In genomic region chr2:9984217-9984739, GRCh38 we compare ENCODE assay signal across 8 cellular contexts. TPM values are rescaled to one million over a fixed set of nuclear protein-coding genes. Genes with fewer than 3 reads are reported as not detected.
DNase-seq lines count a peak whose midpoint lies in the region; ATAC-seq and TF ChIP-seq lines count a peak whose summit lies in the region.

No MANE protein-coding gene starts in this region.

- no peak for TF ChIP-seq EP300 in tibial nerve (IDR thresholded peaks at IDR 0.05)

- 27% methylated on average over 7 of the region's 7 CpGs for WGBS in right lobe of liver (ENCODE audit: insufficient coverage, low coverage, low lambda C conversion rate, missing lambda C conversion rate)
- 25 to 28% methylated on average over 7 of the region's 7 CpGs for WGBS in tibial nerve, 2 donors

- H3K4me3 ChIP-seq in Panc1 (ENCODE audit: low read depth in 2 of 2, low read length in 2 of 2) (no peak overlapping the region), right lobe of liver (no peak overlapping the region), tibial nerve (no peak overlapping the region)

- H3K36me3 ChIP-seq in Panc1 (ENCODE audit: control insufficient read depth, insufficient read depth, low read length): no peaks in the 10 kb centered on the region
- H3K36me3 ChIP-seq in right lobe of liver: peaks cover 0 to 11% (median 2%) of the 10 kb centered on the region in 4 donors
- H3K36me3 ChIP-seq in tibial nerve: no peaks in the 10 kb centered on the region

- TF ChIP-seq CTCF in HFFc6 (IDR thresholded peaks at IDR 0.05): peak; percentile 93
- TF ChIP-seq CTCF in Panc1 (IDR thresholded peaks at IDR 0.05): peak; percentile 87
- TF ChIP-seq CTCF in right lobe of liver (IDR thresholded peaks at IDR 0.05): peak; percentile 75 to 85 (median 79)
- peak; percentile 71 to 88 (median 78) for TF ChIP-seq CTCF in tibial nerve (IDR thresholded peaks at IDR 0.05)

- in situ Hi-C loops in Panc1 (cut with HindIII; ENCODE audit: low pct_unique_long_range_greater_than_20kb, low sequenced_read_pairs): no loop called here

- H3K27me3 ChIP-seq in Panc1 (ENCODE audit: control insufficient read depth, insufficient read depth, low read length) (no peaks in the 10 kb centered on the region), right lobe of liver (no peaks in the 10 kb centered on the region), tibial nerve (no peaks in the 10 kb centered on the region)

- peaks cover 73% of the 10 kb centered on the region for H3K4me1 Mint-ChIP-seq in HFFc6 (ENCODE audit: low read depth)
- H3K4me1 Mint-ChIP-seq in dendritic cell treated with granulocyte-macrophage colony-stimulating factor and Interleukin-4, amounts not matched to agents 40 ng/mL and 50 ng/mL, for 4 days (ENCODE audit: low read depth): peaks cover 29% of the 10 kb centered on the region

- H3K27ac Mint-ChIP-seq in HFFc6: peak overlapping the region; percentile 89
- peak overlapping the region; percentile 55 for H3K27ac Mint-ChIP-seq in dendritic cell treated with granulocyte-macrophage colony-stimulating factor and Interleukin-4, amounts not matched to agents 40 ng/mL and 50 ng/mL, for 4 days

- POLR2A ChIA-PET in Panc1 (lab: Charles Lee): interaction anchor here (0.7 kb wide), 1 partner anchor 27 kb away, joined by 3 read pairs; no protein-coding TSS in a partner anchor

- peak; percentile 3 for DNase-seq in DMS79 treated with DMSO at 0.1 percent for 48 hours (lab: John Stamatoyannopoulos, UW)
- no peak for DNase-seq in DMS79 (lab: John Stamatoyannopoulos, UW)
- peak; percentile 45 for DNase-seq in HFFc6
- DNase-seq in Panc1 (ENCODE audit: low read depth, low spot score): peak; percentile 20
- DNase-seq in right lobe of liver: no peak
- DNase-seq in tibial nerve (ENCODE audit: low spot score in 2 of 2): no peak
- DNase-seq in amniotic stem cell (lab: John Stamatoyannopoulos, UW): no peak

- no TSS peak for BruUV-seq in Panc1 (replicated peaks; lab: Mats Ljungman, UMichigan)

- H3K9me3 Mint-ChIP-seq in HFFc6: no peaks in the 10 kb centered on the region
- H3K9me3 Mint-ChIP-seq in dendritic cell treated with granulocyte-macrophage colony-stimulating factor and Interleukin-4, amounts not matched to agents 40 ng/mL and 50 ng/mL, for 4 days: no peaks in the 10 kb centered on the region

- peaks cover 3% of the 10 kb centered on the region; the same call in 1 of the 2 replicates for H3K27me3 Mint-ChIP-seq in HFFc6 (ENCODE audit: insufficient read depth)
- H3K27me3 Mint-ChIP-seq in dendritic cell treated with granulocyte-macrophage colony-stimulating factor and Interleukin-4, amounts not matched to agents 40 ng/mL and 50 ng/mL, for 4 days: peaks cover 5% of the 10 kb centered on the region

- H3K4me1 ChIP-seq in Panc1 (ENCODE audit: control insufficient read depth, insufficient read depth, low read length) (no peaks in the 10 kb centered on the region), right lobe of liver (peaks cover 0 to 10% (median 5%) of the 10 kb centered on the region in 4 donors), tibial nerve (peaks cover 0 to 21% (median 0%) of the 10 kb centered on the region in 4 donors)

- ATAC-seq in Panc1 (peak; percentile 76), right lobe of liver (peak; percentile 83 to 88 (median 84))

- TF ChIP-seq POLR2A in right lobe of liver (IDR thresholded peaks at IDR 0.05) (no peak), tibial nerve (IDR thresholded peaks at IDR 0.05) (no peak)

- intact Hi-C loops in Panc1 (cut with micrococcal nuclease; ENCODE audit: unreplicated experiment) (loop anchor here (5.0 kb wide), 1 partner anchor 63 kb away; no protein-coding TSS in a partner anchor), right lobe of liver (cut with DNase I) (no loop called here)
- intact Hi-C loops in dendritic cell treated with granulocyte-macrophage colony-stimulating factor and Interleukin-4, amounts not matched to agents 40 ng/mL and 50 ng/mL, for 4 days (cut with micrococcal nuclease): loop anchor here (1.0 kb wide), 1 partner anchor 64 kb away; no protein-coding TSS in a partner anchor

- peak overlapping the region; percentile 67 for H3K4me3 Mint-ChIP-seq in HFFc6
- H3K4me3 Mint-ChIP-seq in dendritic cell treated with granulocyte-macrophage colony-stimulating factor and Interleukin-4, amounts not matched to agents 40 ng/mL and 50 ng/mL, for 4 days: no peak overlapping the region

- H3K36me3 Mint-ChIP-seq in HFFc6 (ENCODE audit: low read depth): no peaks in the 10 kb centered on the region
- no peaks in the 10 kb centered on the region for H3K36me3 Mint-ChIP-seq in dendritic cell treated with granulocyte-macrophage colony-stimulating factor and Interleukin-4, amounts not matched to agents 40 ng/mL and 50 ng/mL, for 4 days (ENCODE audit: low read depth)

- no peaks in the 10 kb centered on the region for H3K9me3 ChIP-seq in Panc1 (ENCODE audit: control insufficient read depth, insufficient read depth, low read depth, low read length)
- no peaks in the 10 kb centered on the region for H3K9me3 ChIP-seq in right lobe of liver
- no peaks in the 10 kb centered on the region for H3K9me3 ChIP-seq in tibial nerve

- H3K27ac ChIP-seq in Panc1 (ENCODE audit: low read length) (no peak overlapping the region), right lobe of liver (peak overlapping the region in 2 of 3 donors; percentile 11 to 36), tibial nerve (peak overlapping the region in 2 of 4 donors; percentile 37 to 41)

- CTCF ChIA-PET in Panc1 (lab: Charles Lee): interaction anchor here (0.6 to 2.3 kb wide), 24 partner anchors 9 to 610 kb away, joined by 3 to 20 read pairs (median 5); partner anchors contain the start of gene KLF11

RNA-seq across cellular contexts. Expression of gene GRHL1, which starts 32.8 kb away (rescaled TPM):
- total RNA-seq in HFFc6 (2021; fragmentation: NEBNext Ultra II Directional; extraction: Animal tissue kit (Norgen Biotek cat#: 25700)): under 1 TPM; 0.46 to 0.76 (median 0.59) TPM
- total RNA-seq in Panc1 (2021; ENCODE audit: unreplicated experiment): 4.7 TPM
- polyA plus RNA-seq in Panc1 (2012; ENCODE audit: insufficient read length): 4.9 TPM
- total RNA-seq in right lobe of liver: 10 to 100 TPM in 1 of 6 experiments, 1 to 10 TPM in 5; 3.5 to 11.2 (median 6.2) TPM
- total RNA-seq in tibial nerve: 1 to 10 TPM in 2 of 4 donors, under 1 TPM in 1, not detected in 1; 0.66 to 4.2 (median 2.3) TPM

RNA-seq across cellular contexts. Expression of gene KLF11, which starts 59.1 kb away (rescaled TPM):
- 1 to 10 TPM; 2.8 to 3.9 (median 3.6) TPM for total RNA-seq in HFFc6 (2021; fragmentation: NEBNext Ultra II Directional; extraction: Animal tissue kit (Norgen Biotek cat#: 25700))
- total RNA-seq in Panc1 (2021; ENCODE audit: unreplicated experiment): 23.7 TPM
- 14.0 TPM for polyA plus RNA-seq in Panc1 (2012; ENCODE audit: insufficient read length)
- 10 to 100 TPM; 10.9 to 40.1 (median 27.8) TPM for total RNA-seq in right lobe of liver
- 10 to 100 TPM; 17.1 to 23.7 (median 20.9) TPM for total RNA-seq in tibial nerve

Comparison
In these comparisons a context has a peak if more than half of its experiments do, and no peak if none do; other contexts are left out.
1. DNase-seq: peak in DMS79 treated with DMSO at 0.1 percent for 48 hours (single experiment), HFFc6 (single experiment) and Panc1 (single experiment); none in DMS79 (single experiment), right lobe of liver (0 of 3), tibial nerve (0 of 2) and amniotic stem cell (single experiment).
2. intact Hi-C loops: an anchor here in Panc1 (5.0 kb wide) and dendritic cell treated with granulocyte-macrophage colony-stimulating factor and Interleukin-4, amounts not matched to agents 40 ng/mL and 50 ng/mL, for 4 days (1.0 kb wide); none called in right lobe of liver.
3. Peak in every context shown above with its lines, with median percentiles within 50 percentile points of each other: CTCF ChIP-seq.